In genomic region chr1:171742577-171742922, GRCh38 we compare ENCODE assay signal across 8 cellular contexts. TPM values are rescaled to one million over a fixed set of nuclear protein-coding genes. Genes with fewer than 3 reads are reported as not detected.
DNase-seq lines count a peak whose midpoint lies in the region; ATAC-seq and TF ChIP-seq lines count a peak whose summit lies in the region.

No MANE protein-coding gene starts in this region.

- peak overlapping the region; percentile 100 for H3K27ac Mint-ChIP-seq in activated CD4-positive, alpha-beta memory T cell treated with anti-CD3 and anti-CD28 coated beads for 36 hours
- peak overlapping the region; percentile 100 for H3K27ac Mint-ChIP-seq in nephron

- peak overlapping the region; percentile 88 for H3K27ac ChIP-seq in BLaER1
- peak overlapping the region; percentile 70 for H3K27ac ChIP-seq in Karpas-422 (ENCODE audit: low read length)
- H3K27ac ChIP-seq in fibroblast of lung (ENCODE audit: insufficient read depth, low read length), result peak overlapping the region; percentile 93

- H3K27me3 ChIP-seq in BLaER1, result no peaks in the 10 kb centered on the region
- H3K27me3 ChIP-seq in Karpas-422 (ENCODE audit: low read length), result no peaks in the 10 kb centered on the region
- no peaks in the 10 kb centered on the region for H3K27me3 ChIP-seq in fibroblast of lung (ENCODE audit: control insufficient read depth, insufficient read depth, low read length)

- no peaks in the 10 kb centered on the region; the same call in 1 of the 2 replicates for H4K20me1 ChIP-seq in BLaER1
- H4K20me1 ChIP-seq in Karpas-422 (ENCODE audit: insufficient read depth, low read depth, low read length), result no peaks in the 10 kb centered on the region
- H4K20me1 ChIP-seq in fibroblast of lung (ENCODE audit: control insufficient read depth, extremely low read depth, insufficient read depth, low read length), result no peaks in the 10 kb centered on the region

- H3K4me1 ChIP-seq in BLaER1, result peaks cover 25% of the 10 kb centered on the region
- H3K4me1 ChIP-seq in Karpas-422 (ENCODE audit: low read length), result peaks cover 30% of the 10 kb centered on the region
- peaks cover 16% of the 10 kb centered on the region for H3K4me1 ChIP-seq in fibroblast of lung (ENCODE audit: control insufficient read depth, extremely low read depth, insufficient read depth, low read length)

- H3K9me2 ChIP-seq in Karpas-422 (replicated peaks; ENCODE audit: insufficient read depth, low read length), result no peaks in the 10 kb centered on the region

- H3K4me1 Mint-ChIP-seq in activated CD4-positive, alpha-beta memory T cell treated with anti-CD3 and anti-CD28 coated beads for 36 hours (ENCODE audit: low read depth), result peaks cover 46% of the 10 kb centered on the region
- peaks cover 28% of the 10 kb centered on the region for H3K4me1 Mint-ChIP-seq in nephron

- H3K9me3 ChIP-seq in BLaER1 (no peaks in the 10 kb centered on the region), Karpas-422 (ENCODE audit: low read length) (no peaks in the 10 kb centered on the region), fibroblast of lung (ENCODE audit: control insufficient read depth, insufficient read depth, low read depth, low read length) (no peaks in the 10 kb centered on the region)

- peak overlapping the region; percentile 92 for H3K4me2 ChIP-seq in BLaER1
- peak overlapping the region; percentile 93 for H3K4me2 ChIP-seq in Karpas-422 (ENCODE audit: low read depth, low read length, poor library complexity, severe bottlenecking)
- H3K4me2 ChIP-seq in fibroblast of lung (ENCODE audit: extremely low read depth, insufficient read depth, low read length), result peak overlapping the region; percentile 77

- peak; percentile 9 for ATAC-seq in GM19351 (IDR thresholded peaks at IDR 0.05; ENCODE audit: unreplicated experiment)

- H3K36me3 ChIP-seq in BLaER1 (peaks cover 15% of the 10 kb centered on the region), Karpas-422 (ENCODE audit: insufficient read depth, low read length) (no peaks in the 10 kb centered on the region), fibroblast of lung (ENCODE audit: control insufficient read depth, insufficient read depth, low read length) (no peaks in the 10 kb centered on the region)

- peak overlapping the region; percentile 89 for H3K9ac ChIP-seq in BLaER1
- peak overlapping the region; percentile 88 for H3K9ac ChIP-seq in Karpas-422 (ENCODE audit: low read length)
- peak overlapping the region; percentile 78 for H3K9ac ChIP-seq in fibroblast of lung (ENCODE audit: insufficient read depth, low read length)

- no peaks in the 10 kb centered on the region for H3K27me3 Mint-ChIP-seq in activated CD4-positive, alpha-beta memory T cell treated with anti-CD3 and anti-CD28 coated beads for 36 hours
- H3K27me3 Mint-ChIP-seq in nephron (ENCODE audit: low read depth), result no peaks in the 10 kb centered on the region

- H2AFZ ChIP-seq in Karpas-422 (ENCODE audit: low read length), result peak overlapping the region; percentile 94
- peak overlapping the region; percentile 66 for H2AFZ ChIP-seq in fibroblast of lung (ENCODE audit: low read length)

- DNase-seq in Karpas-422 (peak; percentile 59), fibroblast of lung (ENCODE audit: low read depth in 2 of 2) (peak; percentile 54 to 61), NCI-H1048 (lab: John Stamatoyannopoulos, UW) (no peak), GM10248 (ENCODE audit: extremely low spot score) (no peak)
- DNase-seq in activated CD4-positive, alpha-beta memory T cell treated with anti-CD3 and anti-CD28 coated beads for 36 hours, result peak; percentile 44

- no peaks in the 10 kb centered on the region for H3K9me3 Mint-ChIP-seq in activated CD4-positive, alpha-beta memory T cell treated with anti-CD3 and anti-CD28 coated beads for 36 hours
- H3K9me3 Mint-ChIP-seq in nephron, result no peaks in the 10 kb centered on the region

- peaks cover 3% of the 10 kb centered on the region for H3K36me3 Mint-ChIP-seq in activated CD4-positive, alpha-beta memory T cell treated with anti-CD3 and anti-CD28 coated beads for 36 hours
- H3K36me3 Mint-ChIP-seq in nephron (ENCODE audit: low read depth), result peaks cover 4% of the 10 kb centered on the region

- H3K4me3 ChIP-seq in BLaER1 (peak overlapping the region; percentile 90), Karpas-422 (ENCODE audit: low read length) (peak overlapping the region; percentile 86), fibroblast of lung (replicated peaks in 1 of 4; ENCODE audit: control extremely low read depth in 1 of 4, insufficient read depth in 1 of 4, low read depth in 3 of 4, low read length in 4 of 4) (peak overlapping the region; percentile 74 to 90 (median 82))

- TF ChIP-seq CTCF in fibroblast of lung (conservative IDR thresholded peaks at IDR 0.05 in 1 of 2, IDR thresholded peaks at IDR 0.05 in 1 of 2; ENCODE audit: low read depth in 1 of 2, low read length in 2 of 2) (no peak), nephron (IDR thresholded peaks at IDR 0.05; ENCODE audit: unreplicated experiment in 3 of 3) (no peak), GM10248 (IDR thresholded peaks at IDR 0.05; ENCODE audit: control extremely low read depth, extremely low read depth, low read depth, missing control alignments) (no peak)

- H3K4me3 Mint-ChIP-seq in activated CD4-positive, alpha-beta memory T cell treated with anti-CD3 and anti-CD28 coated beads for 36 hours, result peak overlapping the region; percentile 99
- peak overlapping the region; percentile 100 for H3K4me3 Mint-ChIP-seq in nephron

- intact Hi-C loops in activated CD4-positive, alpha-beta memory T cell treated with anti-CD3 and anti-CD28 coated beads for 36 hours (cut with micrococcal nuclease), result loop anchor here (1.0 to 10.0 kb wide), 6 partner anchors 39 to 1948 kb away; partner anchors contain the start of genes DNM3, METTL13, METTL18 and SCYL3

- peaks cover 24% of the 10 kb centered on the region for H3K79me2 ChIP-seq in Karpas-422 (ENCODE audit: low read length)
- peaks cover 35% of the 10 kb centered on the region for H3K79me2 ChIP-seq in fibroblast of lung (ENCODE audit: control insufficient read depth, insufficient read depth, low read length)

- POLR2A ChIA-PET in activated CD4-positive, alpha-beta memory T cell treated with anti-CD3 and anti-CD28 coated beads for 36 hours (lab: Charles Lee), result interaction anchor here (0.9 to 3.1 kb wide), 7 partner anchors 34 to 257 kb away, joined by 3 to 11 read pairs (median 3); partner anchors contain the start of genes DNM3, METTL13 and PRRC2C
- POLR2A ChIA-PET in GM10248 (lab: Yijun Ruan, JAX), result no interaction called here

- CTCF ChIA-PET in activated CD4-positive, alpha-beta memory T cell treated with anti-CD3 and anti-CD28 coated beads for 36 hours (lab: Charles Lee), result interaction anchor here (1.1 to 3.0 kb wide), 7 partner anchors 10 to 985 kb away, joined by 3 to 8 read pairs (median 4); partner anchors contain the start of gene PRRC2C
- CTCF ChIA-PET in GM10248 (lab: Yijun Ruan, JAX), result interaction anchor here (0.6 to 3.8 kb wide), 5 partner anchors 13 to 98 kb away, joined by 3 to 18 read pairs (median 5); no protein-coding TSS in a partner anchor

RNA-seq across cellular contexts. Expression of gene VAMP4, which starts 0.7 kb away (rescaled TPM):
- total RNA-seq in Karpas-422 (2014; rRNA removed; shearing (Covaris generic); ENCODE audit: low replicate concordance), result 6.3 and 9.0 TPM in 2 replicates
- total RNA-seq in activated CD4-positive, alpha-beta memory T cell treated with anti-CD3 and anti-CD28 coated beads for 36 hours, result 10 to 100 TPM; 13.2 to 14.2 TPM
- 14.1 and 32.9 TPM in 2 replicates for total RNA-seq in fibroblast of lung
- 21.8 and 29.0 TPM in 2 replicates for polyA plus RNA-seq in fibroblast of lung
- 21.1 and 25.0 TPM in 2 replicates for polyA plus RNA-seq in fibroblast of lung (2012)
- polyA minus RNA-seq in fibroblast of lung (ENCODE audit: low replicate concordance), result 0.19 and 0.20 TPM in 2 replicates

RNA-seq across cellular contexts. Expression of gene METTL13, which starts 38.9 kb away (rescaled TPM):
- 15.4 and 25.9 TPM in 2 replicates for total RNA-seq in Karpas-422 (2014; rRNA removed; shearing (Covaris generic); ENCODE audit: low replicate concordance)
- total RNA-seq in activated CD4-positive, alpha-beta memory T cell treated with anti-CD3 and anti-CD28 coated beads for 36 hours, result 10 to 100 TPM; 45.6 to 49.8 TPM
- total RNA-seq in fibroblast of lung, result 38.0 and 38.5 TPM in 2 replicates
- polyA plus RNA-seq in fibroblast of lung, result 27.3 and 42.4 TPM in 2 replicates
- 28.0 and 41.2 TPM in 2 replicates for polyA plus RNA-seq in fibroblast of lung (2012)
- 34.0 and 34.4 TPM in 2 replicates for polyA minus RNA-seq in fibroblast of lung (ENCODE audit: low replicate concordance)

Comparison
In these comparisons a context has a peak if more than half of its experiments do, and no peak if none do; other contexts are left out.
1. DNase-seq: peak in Karpas-422 (single experiment), activated CD4-positive, alpha-beta memory T cell treated with anti-CD3 and anti-CD28 coated beads for 36 hours (single experiment) and fibroblast of lung (2 of 2); none in NCI-H1048 (single experiment) and GM10248 (single experiment).
2. Peak in every context shown above with its lines, with median percentiles within 50 percentile points of each other: H3K27ac ChIP-seq, H3K4me2 ChIP-seq, H3K4me3 ChIP-seq and H3K9ac ChIP-seq.